ENCODE assay signal across 10 cellular contexts in genomic region chr3:178671261-178672191, GRCh38.
DNase-seq lines count a peak whose midpoint lies in the region; ATAC-seq and TF ChIP-seq lines count a peak whose summit lies in the region.
"Had no signal": no experiment of that assay in that cellular context is flagged by ENCODE, and none has a peak within 500 bp of the region (broad histone marks: within the 10 kb centered on the region; RNA-seq: fewer than 3 reads in every experiment).

No MANE protein-coding gene starts in this region.

- TF ChIP-seq CTCF in AG09309 (IDR thresholded peaks at IDR 0.05; ENCODE audit: control insufficient read depth, insufficient read depth, low read depth, low read length, missing control alignments) = no peak
- TF ChIP-seq CTCF in fibroblast of mammary gland (conservative IDR thresholded peaks at IDR 0.05; ENCODE audit: control insufficient read depth, insufficient read depth, low read depth, low read length) = no peak

- H3K4me3 ChIP-seq in AG09309 (ENCODE audit: control insufficient read depth, low read depth, low read length) (no peak overlapping the region), fibroblast of mammary gland (ENCODE audit: control insufficient read depth, low read depth, low read length) (no peak overlapping the region)

- ATAC-seq in GM19397 (IDR thresholded peaks at IDR 0.05; ENCODE audit: unreplicated experiment) (peak; percentile 58), HG03521 (IDR thresholded peaks at IDR 0.05; ENCODE audit: unreplicated experiment) (peak; percentile 82)

- DNase-seq in AG09309 (ENCODE audit: low read depth) (peak; percentile 57), fibroblast of mammary gland (ENCODE audit: low read depth) (peak; percentile 20), SW 1271 (lab: John Stamatoyannopoulos, UW) (no peak)
- DNase-seq in activated CD4-positive, CD25-positive, alpha-beta regulatory T cell treated with anti-CD3 and anti-CD28 coated beads, Interleukin-2, amount 50 U/mL, for 72 hours = no peak
- DNase-seq in effector CD4-positive, alpha-beta T cell = no peak
- no peak for DNase-seq in effector CD8-positive, alpha-beta T cell (lab: John Stamatoyannopoulos, UW)
- DNase-seq: DND-41, NCI-H82 had no signal

Comparison
In these comparisons a context has a peak if more than half of its experiments do, and no peak if none do; other contexts are left out.
1. DNase-seq: peak in AG09309 (single experiment) and fibroblast of mammary gland (single experiment); none in activated CD4-positive, CD25-positive, alpha-beta regulatory T cell treated with anti-CD3 and anti-CD28 coated beads, Interleukin-2, amount 50 U/mL, for 72 hours (single experiment), SW 1271 (0 of 2), effector CD4-positive, alpha-beta T cell (single experiment) and effector CD8-positive, alpha-beta T cell (single experiment).